In the genomic region with DNA sequence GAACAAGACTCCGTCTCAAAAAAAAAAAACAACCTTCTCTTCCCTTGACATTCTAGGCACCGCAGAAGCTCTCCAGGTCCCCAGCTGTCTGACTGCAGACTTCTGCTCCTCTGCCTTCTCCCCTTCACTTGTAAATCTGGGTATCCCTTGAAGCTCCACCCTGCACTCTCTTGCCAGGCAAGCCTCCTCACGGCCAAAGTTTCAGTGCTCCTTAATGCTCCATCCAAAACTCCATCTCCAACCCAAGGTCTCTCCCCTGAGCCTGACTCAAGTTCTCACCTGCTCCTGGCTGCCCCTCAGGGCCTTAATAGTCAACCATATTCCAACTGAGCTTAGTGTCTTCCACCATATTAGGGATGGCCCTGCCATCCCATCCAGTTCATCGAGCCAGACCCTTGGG, we compare ENCODE assay signal across 19 cellular contexts. TPM values are rescaled to one million over a fixed set of nuclear protein-coding genes. Genes with fewer than 3 reads are reported as not detected.
DNase-seq lines count a peak whose midpoint lies in the region; ATAC-seq and TF ChIP-seq lines count a peak whose summit lies in the region.
"Had no signal": no experiment of that assay in that cellular context is flagged by ENCODE, and none has a peak within 500 bp of the region (broad histone marks: within the 10 kb centered on the region; RNA-seq: fewer than 3 reads in every experiment).

No MANE protein-coding gene starts in this region.

- TF ChIP-seq CTCF in glutamatergic neuron (IDR thresholded peaks at IDR 0.05; ENCODE audit: partially characterized antibody, unreplicated experiment) (no peak), OCI-LY7 (conservative IDR thresholded peaks at IDR 0.05; ENCODE audit: low read length) (no peak)

- peak overlapping the region; percentile 60 for H3K4me3 Mint-ChIP-seq in activated naive CD4-positive, alpha-beta T cell treated with anti-CD3 and anti-CD28 coated beads, Interleukin-2, amount 10 ng/mL, durations not matched to agents 7 days and 5 days
- H3K4me3 Mint-ChIP-seq in T-helper 17 cell (peak overlapping the region; percentile 43), glutamatergic neuron (ENCODE audit: unreplicated experiment) (peak overlapping the region; percentile 59)
- peak overlapping the region in 1 of 2 donors; percentile 18 for H3K4me3 Mint-ChIP-seq in stimulated activated naive B cell treated with anti-CD40 and anti-IgM and Interleukin-4, amounts not matched to agents 10 μg/mL and 1 μg/mL and 100 μg/mL, for 72 hours
- H3K4me3 Mint-ChIP-seq: WTC11 had no signal

- H3K4me1 ChIP-seq in OCI-LY7 (ENCODE audit: insufficient read depth, low read length, poor library complexity, severe bottlenecking): peaks cover 23% of the 10 kb centered on the region

- H3K27ac Mint-ChIP-seq in activated naive CD4-positive, alpha-beta T cell treated with anti-CD3 and anti-CD28 coated beads, Interleukin-2, amount 10 ng/mL, durations not matched to agents 7 days and 5 days: peak overlapping the region; percentile 56
- H3K27ac Mint-ChIP-seq in T-helper 17 cell (peak overlapping the region; percentile 56), glutamatergic neuron (ENCODE audit: unreplicated experiment) (no peak overlapping the region)
- H3K27ac Mint-ChIP-seq in stimulated activated naive B cell treated with anti-CD40 and anti-IgM and Interleukin-4, amounts not matched to agents 10 μg/mL and 1 μg/mL and 100 μg/mL, for 72 hours: peak overlapping the region; percentile 78
- H3K27ac Mint-ChIP-seq: WTC11 had no signal

- H3K9me3 ChIP-seq in T-helper 17 cell (ENCODE audit: control insufficient read depth, low read length, poor library complexity, severe bottlenecking) (no peaks in the 10 kb centered on the region), OCI-LY7 (ENCODE audit: low read length) (no peaks in the 10 kb centered on the region)
- H3K9me3 ChIP-seq: ascending aorta, colonic mucosa, lower lobe of right lung had no signal

- ATAC-seq in T-helper 17 cell: no peak
- no peak for ATAC-seq in stimulated activated naive B cell treated with anti-CD40 and anti-IgM and Interleukin-4, amounts not matched to agents 10 μg/mL and 1 μg/mL and 100 μg/mL, for 72 hours (replicated peaks)
- ATAC-seq: lower lobe of right lung, WTC11 had no signal

- H3K4me1 Mint-ChIP-seq in activated naive CD4-positive, alpha-beta T cell treated with anti-CD3 and anti-CD28 coated beads, Interleukin-2, amount 10 ng/mL, durations not matched to agents 7 days and 5 days: peaks cover 78% of the 10 kb centered on the region
- peaks cover 65% of the 10 kb centered on the region for H3K4me1 Mint-ChIP-seq in T-helper 17 cell
- H3K4me1 Mint-ChIP-seq in glutamatergic neuron (ENCODE audit: low read depth, unreplicated experiment): peaks cover 5% of the 10 kb centered on the region
- H3K4me1 Mint-ChIP-seq in stimulated activated naive B cell treated with anti-CD40 and anti-IgM and Interleukin-4, amounts not matched to agents 10 μg/mL and 1 μg/mL and 100 μg/mL, for 72 hours: peaks cover 45 to 69% of the 10 kb centered on the region in 2 donors

- no peak for DNase-seq in activated naive CD4-positive, alpha-beta T cell treated with anti-CD3 and anti-CD28 coated beads, Interleukin-2, amount 10 ng/mL, durations not matched to agents 7 days and 5 days
- no peak for DNase-seq in activated naive CD4-positive, alpha-beta T cell (lab: John Stamatoyannopoulos, UW)
- DNase-seq in T-helper 17 cell (no peak), glutamatergic neuron (no peak), GOT3 (lab: John Stamatoyannopoulos, UW) (no peak), OCI-LY7 (ENCODE audit: low spot score) (no peak), NCI-H146 treated with DMSO at 0.1 percent for 48 hours (lab: John Stamatoyannopoulos, UW; ENCODE audit: unreplicated experiment) (no peak)
- no peak for DNase-seq in stimulated activated naive B cell treated with anti-CD40 and anti-IgM and Interleukin-4, amounts not matched to agents 10 μg/mL and 1 μg/mL and 100 μg/mL, for 72 hours
- DNase-seq: colonic mucosa, lower lobe of right lung, NCI-H1417, retina had no signal

- peaks cover 3% of the 10 kb centered on the region for H3K27me3 Mint-ChIP-seq in activated naive CD4-positive, alpha-beta T cell treated with anti-CD3 and anti-CD28 coated beads, Interleukin-2, amount 10 ng/mL, durations not matched to agents 7 days and 5 days
- H3K27me3 Mint-ChIP-seq in T-helper 17 cell: no peaks in the 10 kb centered on the region
- H3K27me3 Mint-ChIP-seq in glutamatergic neuron (ENCODE audit: unreplicated experiment): peaks cover 18% of the 10 kb centered on the region
- no peaks in the 10 kb centered on the region for H3K27me3 Mint-ChIP-seq in stimulated activated naive B cell treated with anti-CD40 and anti-IgM and Interleukin-4, amounts not matched to agents 10 μg/mL and 1 μg/mL and 100 μg/mL, for 72 hours

- no peaks in the 10 kb centered on the region for H3K36me3 ChIP-seq in OCI-LY7 (ENCODE audit: insufficient read depth, low read length)
- H3K36me3 ChIP-seq: ascending aorta, colonic mucosa, lower lobe of right lung had no signal

- peaks cover 8% of the 10 kb centered on the region; the same call in 1 of the 2 replicates for H3K79me2 ChIP-seq in OCI-LY7 (ENCODE audit: insufficient read depth, low read depth, low read length)

- no peak overlapping the region for H2AFZ ChIP-seq in OCI-LY7 (ENCODE audit: low read length)

- H3K9me3 Mint-ChIP-seq in activated naive CD4-positive, alpha-beta T cell treated with anti-CD3 and anti-CD28 coated beads, Interleukin-2, amount 10 ng/mL, durations not matched to agents 7 days and 5 days: no peaks in the 10 kb centered on the region
- peaks cover 24% of the 10 kb centered on the region for H3K9me3 Mint-ChIP-seq in glutamatergic neuron (ENCODE audit: unreplicated experiment)
- no peaks in the 10 kb centered on the region for H3K9me3 Mint-ChIP-seq in stimulated activated naive B cell treated with anti-CD40 and anti-IgM and Interleukin-4, amounts not matched to agents 10 μg/mL and 1 μg/mL and 100 μg/mL, for 72 hours
- H3K9me3 Mint-ChIP-seq: WTC11 had no signal

- H3K36me3 Mint-ChIP-seq in activated naive CD4-positive, alpha-beta T cell treated with anti-CD3 and anti-CD28 coated beads, Interleukin-2, amount 10 ng/mL, durations not matched to agents 7 days and 5 days: peaks cover 7% of the 10 kb centered on the region
- H3K36me3 Mint-ChIP-seq in T-helper 17 cell (ENCODE audit: low read depth) (no peaks in the 10 kb centered on the region), glutamatergic neuron (ENCODE audit: unreplicated experiment) (no peaks in the 10 kb centered on the region)
- peaks cover 6 to 17% of the 10 kb centered on the region in 2 donors for H3K36me3 Mint-ChIP-seq in stimulated activated naive B cell treated with anti-CD40 and anti-IgM and Interleukin-4, amounts not matched to agents 10 μg/mL and 1 μg/mL and 100 μg/mL, for 72 hours
- H3K36me3 Mint-ChIP-seq: WTC11 had no signal

- no TSS peak for BruUV-seq in OCI-LY7 (replicated peaks; lab: Mats Ljungman, UMichigan)

- intact Hi-C loops in OCI-LY7 (cut with micrococcal nuclease; ENCODE audit: unreplicated experiment): no loop called here

- CTCF ChIA-PET in activated naive CD4-positive, alpha-beta T cell treated with anti-CD3 and anti-CD28 coated beads, Interleukin-2, amount 10 ng/mL, durations not matched to agents 7 days and 5 days (lab: Charles Lee): interaction anchor here (0.5 to 3.1 kb wide), 4 partner anchors 11 to 50 kb away, joined by 3 to 19 read pairs (median 3); no protein-coding TSS in a partner anchor
- CTCF ChIA-PET in OCI-LY7 (lab: Charles Lee; ENCODE audit: unreplicated experiment): no interaction called here

- H3K4me3 ChIP-seq in OCI-LY7 (ENCODE audit: low read depth, low read length, poor library complexity, severe bottlenecking): no peak overlapping the region
- H3K4me3 ChIP-seq: ascending aorta, colonic mucosa had no signal

- POLR2A ChIA-PET in OCI-LY7 (lab: Charles Lee): no interaction called here

- H4K20me1 ChIP-seq in OCI-LY7 (ENCODE audit: insufficient read depth, low read length): no peaks in the 10 kb centered on the region

- no peak overlapping the region for H3K4me2 ChIP-seq in OCI-LY7 (ENCODE audit: low read length)
- H3K4me2 ChIP-seq: KMS-11 had no signal

- H3K27ac ChIP-seq in OCI-LY7 (ENCODE audit: low read depth, low read length, poor library complexity, severe bottlenecking): no peak overlapping the region
- H3K27ac ChIP-seq: ascending aorta, colonic mucosa, HL-60, KMS-11, lower lobe of right lung had no signal

- H3K9me2 ChIP-seq in OCI-LY7 (ENCODE audit: insufficient read depth, low read length): no peaks in the 10 kb centered on the region

RNA-seq across cellular contexts. Expression of a gene that starts 1.4 kb away (rescaled TPM):
- total RNA-seq in T-helper 17 cell: under 1 TPM; 0.34 to 0.57 TPM
- not detected for total RNA-seq in glutamatergic neuron (ENCODE audit: unreplicated experiment)
- total RNA-seq in OCI-LY7 (2014; rRNA removed; shearing (Covaris generic)): not detected in 2 replicates
- total RNA-seq in OCI-LY7 (2022): 1.4 and 1.9 TPM in 2 replicates
- total RNA-seq: ascending aorta, epithelial cell of proximal tubule, glomerular endothelial cell, subcutaneous adipose tissue had no signal

RNA-seq across cellular contexts. Expression of a gene that starts 2.2 kb away (rescaled TPM):
- total RNA-seq in T-helper 17 cell (10 to 100 TPM; 10.7 to 13.0 TPM), glutamatergic neuron (ENCODE audit: unreplicated experiment) (not detected), OCI-LY7 (2022) (not detected in 2 replicates)
- not detected in 2 replicates for total RNA-seq in OCI-LY7 (2014; rRNA removed; shearing (Covaris generic))
- total RNA-seq: epithelial cell of proximal tubule, glomerular endothelial cell had no signal

RNA-seq across cellular contexts. Expression of a gene that starts 4.0 kb away (rescaled TPM):
- total RNA-seq in T-helper 17 cell: 10 to 100 TPM; 35.6 to 36.1 TPM
- 77.7 TPM for total RNA-seq in glutamatergic neuron (ENCODE audit: unreplicated experiment)
- total RNA-seq in OCI-LY7 (2014; rRNA removed; shearing (Covaris generic)): 58.2 and 64.1 TPM in 2 replicates
- total RNA-seq in OCI-LY7 (2022): 58.5 and 71.6 TPM in 2 replicates

RNA-seq across cellular contexts. Expression of a gene that starts 17.5 kb away (rescaled TPM):
- not detected for total RNA-seq in T-helper 17 cell
- not detected for total RNA-seq in glutamatergic neuron (ENCODE audit: unreplicated experiment)
- total RNA-seq in OCI-LY7 (2014; rRNA removed; shearing (Covaris generic)): not detected in 2 replicates
- not detected in 2 replicates for total RNA-seq in OCI-LY7 (2022)
- total RNA-seq: ascending aorta, colonic mucosa, epithelial cell of proximal tubule, glomerular endothelial cell, lower lobe of right lung, subcutaneous adipose tissue, WTC11 had no signal

RNA-seq across cellular contexts. Expression of a gene that starts 20.2 kb away (rescaled TPM):
- total RNA-seq in T-helper 17 cell (not detected), glutamatergic neuron (ENCODE audit: unreplicated experiment) (not detected), OCI-LY7 (2022) (not detected in 2 replicates)
- not detected in 2 replicates for total RNA-seq in OCI-LY7 (2014; rRNA removed; shearing (Covaris generic))
- total RNA-seq: ascending aorta, epithelial cell of proximal tubule, glomerular endothelial cell, lower lobe of right lung, subcutaneous adipose tissue had no signal

Comparison
In these comparisons a context has a peak if more than half of its experiments do, and no peak if none do; other contexts are left out.
1. RNA of a gene that starts 2.2 kb away (total RNA-seq): 10.7 to 13.0 TPM in T-helper 17 cell; not detected in glutamatergic neuron (single experiment) and not detected in OCI-LY7; every median in the first group is over 10 times any median in the second.